Comparison of ENCODE assay signal across 16 cellular contexts in the genomic region with DNA sequence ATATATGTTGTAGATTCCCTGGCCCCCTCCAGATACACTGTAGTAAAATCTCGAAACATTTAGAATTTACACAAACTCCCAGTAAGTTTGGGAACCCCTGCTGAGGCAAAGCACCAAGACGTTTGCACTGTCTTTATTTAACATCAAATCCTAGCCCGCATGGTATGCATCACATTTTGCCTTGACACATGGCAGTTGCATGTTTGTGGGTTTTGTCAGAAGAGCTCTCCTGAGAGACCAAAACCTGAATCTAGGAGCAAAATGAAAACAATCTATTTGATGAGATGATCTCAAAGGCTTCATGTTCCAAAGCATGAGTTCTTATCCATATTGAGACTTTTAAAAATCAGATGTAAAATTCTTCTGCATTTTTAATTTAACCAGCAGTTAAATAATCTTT.
DNase-seq lines count a peak whose midpoint lies in the region; ATAC-seq, FAIRE-seq and TF ChIP-seq lines count a peak whose summit lies in the region.
"Had no signal": no experiment of that assay in that cellular context is flagged by ENCODE, and none has a peak within 500 bp of the region (broad histone marks: within the 10 kb centered on the region; RNA-seq: fewer than 3 reads in every experiment).

No MANE protein-coding gene starts in this region.

- no peak overlapping the region for H3K27ac Mint-ChIP-seq in astrocyte (ENCODE audit: unreplicated experiment)

- no peak for ATAC-seq in GM19324 (IDR thresholded peaks at IDR 0.05; ENCODE audit: low FRiP score, unreplicated experiment)
- ATAC-seq: PC-3 had no signal

- H4K8ac ChIP-seq in mesenchymal stem cell (ENCODE audit: low read length), result no peak overlapping the region

- no peak overlapping the region for H2BK12ac ChIP-seq in mesenchymal stem cell (ENCODE audit: low read length in 2 of 2)

- no peak for FAIRE-seq in astrocyte (lab: Jason Lieb, UNC)
- FAIRE-seq: H54 had no signal

- WGBS in mesenchymal stem cell, result 10% methylated on average over 2 of the region's 3 CpGs

- H3K27me3 ChIP-seq in HUES48 (ENCODE audit: control insufficient read depth, insufficient read depth, low read length) (no peaks in the 10 kb centered on the region), astrocyte (ENCODE audit: insufficient read depth, low read length) (no peaks in the 10 kb centered on the region), mesenchymal stem cell (ENCODE audit: control insufficient read depth in 1 of 2, insufficient read depth in 1 of 2, low read length in 2 of 2) (peaks cover 0 to 16% of the 10 kb centered on the region in 2 experiments)
- H3K27me3 ChIP-seq: BLaER1 treated with 17β-estradiol and CSF1 and Interleukin-3, amounts not matched to agents 10 nM and 100 nM; SJSA1 had no signal

- no peaks in the 10 kb centered on the region for H3K27me3 Mint-ChIP-seq in astrocyte (ENCODE audit: low read depth, unreplicated experiment)

- no peaks in the 10 kb centered on the region for H3K79me2 ChIP-seq in astrocyte (ENCODE audit: insufficient read depth, low read length)

- H3K27ac ChIP-seq in HUES48 (ENCODE audit: low read depth, low read length) (peak overlapping the region; percentile 93), astrocyte (ENCODE audit: low read depth, low read length) (no peak overlapping the region), mesenchymal stem cell (ENCODE audit: low read length, poor library complexity, severe bottlenecking) (no peak overlapping the region)
- H3K27ac ChIP-seq: BLaER1 treated with 17β-estradiol and CSF1 and Interleukin-3, amounts not matched to agents 10 nM and 100 nM; SJSA1 had no signal

- H3K14ac ChIP-seq in mesenchymal stem cell (ENCODE audit: low read length in 2 of 2), result no peak overlapping the region

- H3K9ac ChIP-seq in HUES48 (ENCODE audit: low read depth, low read length) (no peak overlapping the region), astrocyte (ENCODE audit: low read length) (no peak overlapping the region), mesenchymal stem cell (ENCODE audit: low read length) (no peak overlapping the region)
- H3K9ac ChIP-seq: BLaER1 treated with 17β-estradiol and CSF1 and Interleukin-3, amounts not matched to agents 10 nM and 100 nM had no signal

- H2BK120ac ChIP-seq in mesenchymal stem cell (ENCODE audit: low read depth, low read length), result no peak overlapping the region

- no peak overlapping the region for H3K23ac ChIP-seq in mesenchymal stem cell (ENCODE audit: low read length in 2 of 2)

- no peak overlapping the region for H2BK5ac ChIP-seq in mesenchymal stem cell (ENCODE audit: low read depth, low read length, poor library complexity, severe bottlenecking)

- H3K4me1 ChIP-seq in HUES48 (ENCODE audit: control insufficient read depth, insufficient read depth, low read length) (peaks cover 36% of the 10 kb centered on the region), astrocyte (ENCODE audit: insufficient read depth, low read length) (no peaks in the 10 kb centered on the region), mesenchymal stem cell (ENCODE audit: control insufficient read depth, insufficient read depth, low read depth, low read length) (peaks cover 2% of the 10 kb centered on the region)
- H3K4me1 ChIP-seq: SJSA1 had no signal

- H3K4me3 ChIP-seq in AG10803 (ENCODE audit: low read length) (no peak overlapping the region), HUES48 (ENCODE audit: low read depth, low read length) (no peak overlapping the region), astrocyte (ENCODE audit: insufficient read depth, low read depth, low read length) (no peak overlapping the region), mesenchymal stem cell (ENCODE audit: insufficient read depth in 1 of 2, low read depth in 1 of 2, low read length in 2 of 2) (no peak overlapping the region)
- H3K4me3 ChIP-seq: BLaER1 treated with 17β-estradiol and CSF1 and Interleukin-3, amounts not matched to agents 10 nM and 100 nM; SJSA1 had no signal

- H3K36me3 ChIP-seq in HUES48 (ENCODE audit: control insufficient read depth, insufficient read depth, low read length) (no peaks in the 10 kb centered on the region), astrocyte (ENCODE audit: insufficient read depth, low read length) (no peaks in the 10 kb centered on the region), mesenchymal stem cell (ENCODE audit: control insufficient read depth in 1 of 2, insufficient read depth in 2 of 2, low read depth in 1 of 2, low read length in 2 of 2) (no peaks in the 10 kb centered on the region)
- H3K36me3 ChIP-seq: BLaER1 treated with 17β-estradiol and CSF1 and Interleukin-3, amounts not matched to agents 10 nM and 100 nM; SJSA1 had no signal

- H4K91ac ChIP-seq in mesenchymal stem cell (ENCODE audit: low read length), result no peak overlapping the region

- DNase-seq in AG10803 (ENCODE audit: low read depth) (peak; percentile 45), astrocyte (ENCODE audit: low read depth) (peak; percentile 36), mesenchymal stem cell (peak; percentile 39), anterior cingulate cortex (lab: John Stamatoyannopoulos, UW) (no peak), NCI-H69 (lab: John Stamatoyannopoulos, UW) (no peak), NCI-H1417 treated with DMSO at 0.1 percent for 48 hours (lab: John Stamatoyannopoulos, UW) (no peak)
- DNase-seq: NCI-H187 treated with DMSO at 0.1 percent for 48 hours, NCI-H2171 treated with DMSO at 0.1 percent for 48 hours, NCI-H446 treated with DMSO at 0.1 percent for 48 hours, NCI-H748 treated with DMSO at 0.1 percent for 48 hours, PC-3 had no signal

- no peak overlapping the region for H2BK15ac ChIP-seq in mesenchymal stem cell (ENCODE audit: low read depth, poor library complexity, severe bottlenecking)

- TF ChIP-seq CTCF in AG10803 (conservative IDR thresholded peaks at IDR 0.05; ENCODE audit: low read length) (no peak), astrocyte (IDR thresholded peaks at IDR 0.05; ENCODE audit: insufficient read depth, low read depth, low read length) (no peak)

- H3K36me3 Mint-ChIP-seq in astrocyte (ENCODE audit: low read depth, unreplicated experiment), result no peaks in the 10 kb centered on the region

- peaks cover 37% of the 10 kb centered on the region for H3K4me1 Mint-ChIP-seq in astrocyte (ENCODE audit: low read depth, unreplicated experiment)

- H3K9me3 Mint-ChIP-seq in astrocyte (ENCODE audit: unreplicated experiment), result peaks cover 2% of the 10 kb centered on the region

- H3K18ac ChIP-seq in mesenchymal stem cell (ENCODE audit: low read depth in 1 of 2, low read length in 2 of 2), result peak overlapping the region in 1 of 2 experiments; percentile 61

- H2AFZ ChIP-seq in astrocyte (ENCODE audit: low read depth, low read length), result no peak overlapping the region
- no peak overlapping the region for H2AFZ ChIP-seq in mesenchymal stem cell (ENCODE audit: low read depth, low read length)

- no peak overlapping the region for H3K4ac ChIP-seq in mesenchymal stem cell (ENCODE audit: low read depth in 1 of 2, low read length in 2 of 2)

- no peak overlapping the region for H3K4me3 Mint-ChIP-seq in astrocyte (ENCODE audit: unreplicated experiment)

- no peaks in the 10 kb centered on the region for H3K79me1 ChIP-seq in mesenchymal stem cell (replicated peaks; ENCODE audit: low read length, poor library complexity, severe bottlenecking)

- no peaks in the 10 kb centered on the region for H4K20me1 ChIP-seq in astrocyte (ENCODE audit: insufficient read depth, low read length)
- H4K20me1 ChIP-seq: BLaER1 treated with 17β-estradiol and CSF1 and Interleukin-3, amounts not matched to agents 10 nM and 100 nM had no signal

- H3K9me3 ChIP-seq in HUES48 (ENCODE audit: control insufficient read depth, insufficient read depth, low read length) (no peaks in the 10 kb centered on the region), astrocyte (ENCODE audit: insufficient read depth, low read depth, low read length) (no peaks in the 10 kb centered on the region), mesenchymal stem cell (ENCODE audit: control insufficient read depth, low read length) (no peaks in the 10 kb centered on the region)
- H3K9me3 ChIP-seq: BLaER1 treated with 17β-estradiol and CSF1 and Interleukin-3, amounts not matched to agents 10 nM and 100 nM; SJSA1 had no signal

- H3K4me2 ChIP-seq in astrocyte (ENCODE audit: low read length) (no peak overlapping the region), mesenchymal stem cell (ENCODE audit: low read length, poor library complexity, severe bottlenecking) (no peak overlapping the region)
- H3K4me2 ChIP-seq: BLaER1 treated with 17β-estradiol and CSF1 and Interleukin-3, amounts not matched to agents 10 nM and 100 nM had no signal

- H2AK5ac ChIP-seq in mesenchymal stem cell (ENCODE audit: low read length, severe bottlenecking), result no peak overlapping the region

Comparison
In these comparisons a context has a peak if more than half of its experiments do, and no peak if none do; other contexts are left out.
1. DNase-seq: peak in AG10803 (single experiment), astrocyte (single experiment) and mesenchymal stem cell (single experiment); none in anterior cingulate cortex (0 of 58), NCI-H69 (single experiment) and NCI-H1417 treated with DMSO at 0.1 percent for 48 hours (single experiment).